9 cellular contexts compared by ENCODE assay signal in the genomic region with DNA sequence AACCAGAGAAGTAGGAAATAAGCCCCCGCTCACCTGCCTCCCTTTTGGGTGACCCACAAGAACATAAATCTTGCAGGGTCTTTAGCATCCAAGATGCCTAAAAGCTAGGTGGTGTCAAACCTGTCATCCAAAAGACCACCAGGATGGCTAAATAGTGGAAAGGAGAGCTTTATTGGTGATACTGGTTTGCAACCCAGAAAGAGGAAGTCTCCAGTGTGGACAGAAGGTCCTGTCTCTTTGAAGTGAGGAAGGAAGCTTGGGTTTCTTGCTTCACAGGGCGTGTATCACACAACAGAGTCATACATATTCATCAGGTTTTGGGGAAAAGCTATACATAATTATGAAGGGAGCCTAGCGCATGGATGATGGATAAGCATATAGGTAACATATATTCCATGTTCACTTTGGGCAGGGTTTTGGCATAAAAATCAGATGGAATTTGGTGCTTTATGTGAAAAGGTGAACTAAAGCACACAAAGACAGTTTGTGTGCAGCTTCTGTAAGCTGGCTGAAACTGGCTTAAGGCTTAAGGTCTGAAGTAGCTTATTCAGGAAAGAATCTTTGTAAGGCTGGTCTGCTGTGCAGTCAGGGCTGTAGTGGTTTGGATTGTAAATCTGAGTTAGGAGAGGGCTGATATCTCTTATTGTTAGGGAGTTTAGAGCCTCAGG.
DNase-seq lines count a peak whose midpoint lies in the region; ATAC-seq, FAIRE-seq and TF ChIP-seq lines count a peak whose summit lies in the region.
"Had no signal": no experiment of that assay in that cellular context is flagged by ENCODE, and none has a peak within 500 bp of the region (broad histone marks: within the 10 kb centered on the region; RNA-seq: fewer than 3 reads in every experiment).

No MANE protein-coding gene starts in this region.

- CTCF ChIA-PET in A549 (lab: Yijun Ruan, JAX) = interaction anchor here (1.0 to 6.5 kb wide), 9 partner anchors 9 to 311 kb away, joined by 3 to 32 read pairs (median 4); no protein-coding TSS in a partner anchor

- H3K9me3 ChIP-seq in A549 = no peaks in the 10 kb centered on the region

- H3K4me3 ChIP-seq in A549 = no peak overlapping the region

- peak overlapping the region; percentile 51; the same call in 1 of the 3 replicates for H3K4me2 ChIP-seq in A549

- H3K27ac ChIP-seq in A549 (peak overlapping the region; percentile 72 to 78; a peak in 5 of 6 replicates), adipose tissue (ENCODE audit: low read depth, low read length) (peak overlapping the region; percentile 17)
- H3K27ac ChIP-seq: parathyroid adenoma had no signal

- POLR2A ChIA-PET in A549 (lab: Yijun Ruan, JAX) = no interaction called here

- DNase-seq in A549 (ENCODE audit: low read depth in 1 of 2, low spot score in 1 of 2) = no peak
- DNase-seq in DMS 273 treated with DMSO at 0.1 percent for 48 hours (lab: John Stamatoyannopoulos, UW) = no peak
- no peak for DNase-seq in activated CD8-positive, alpha-beta memory T cell treated with anti-CD3 and anti-CD28 coated beads for 24 hours
- DNase-seq in HuH-7 (ENCODE audit: low spot score) = no peak
- DNase-seq in NCI-H1436 (lab: John Stamatoyannopoulos, UW) = no peak

- H3K4me1 ChIP-seq in A549 = peaks cover 50% of the 10 kb centered on the region
- H3K4me1 ChIP-seq: parathyroid adenoma had no signal

- TF ChIP-seq RAD21 in A549 (conservative IDR thresholded peaks at IDR 0.05 in 1 of 2, IDR thresholded peaks at IDR 0.05 in 1 of 2) = no peak

- TF ChIP-seq POLR2A in A549 (IDR thresholded peaks at IDR 0.05; ENCODE audit: low read length) = no peak

- ATAC-seq in A549 = no peak
- ATAC-seq in GM19452 (IDR thresholded peaks at IDR 0.05; ENCODE audit: unreplicated experiment) = peak; percentile 71
- ATAC-seq in HG03378 (IDR thresholded peaks at IDR 0.05; ENCODE audit: unreplicated experiment) = peak; percentile 81

- FAIRE-seq in A549 (lab: Jason Lieb, UNC) = no peak

- no peak for TF ChIP-seq CTCF in A549 (IDR thresholded peaks at IDR 0.05)

- no peak for TF ChIP-seq EP300 in A549 (IDR thresholded peaks at IDR 0.05)

- WGBS in A549 (ENCODE audit: missing lambda C conversion rate) = 94% methylated on average over 3 of the region's 3 CpGs
- WGBS in adipose tissue, 3 donors = 51 to 88% (median 68%) methylated on average over 3 of the region's 3 CpGs

TF ChIP-seq in A549, 52 proteins besides CTCF, POLR2A, EP300 and RAD21:
- TF ChIP-seq, protein P1, sequence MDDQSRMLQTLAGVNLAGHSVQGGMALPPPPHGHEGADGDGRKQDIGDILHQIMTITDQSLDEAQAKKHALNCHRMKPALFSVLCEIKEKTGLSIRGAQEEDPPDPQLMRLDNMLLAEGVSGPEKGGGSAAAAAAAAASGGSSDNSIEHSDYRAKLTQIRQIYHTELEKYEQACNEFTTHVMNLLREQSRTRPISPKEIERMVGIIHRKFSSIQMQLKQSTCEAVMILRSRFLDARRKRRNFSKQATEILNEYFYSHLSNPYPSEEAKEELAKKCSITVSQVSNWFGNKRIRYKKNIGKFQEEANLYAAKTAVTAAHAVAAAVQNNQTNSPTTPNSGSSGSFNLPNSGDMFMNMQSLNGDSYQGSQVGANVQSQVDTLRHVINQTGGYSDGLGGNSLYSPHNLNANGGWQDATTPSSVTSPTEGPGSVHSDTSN (IDR thresholded peaks at IDR 0.05) = no peak
- TF ChIP-seq POLR2AphosphoS2 (conservative IDR thresholded peaks at IDR 0.05; ENCODE audit: low read length) (no peak), ESRRA (IDR thresholded peaks at IDR 0.05; ENCODE audit: borderline replicate concordance, low read length) (no peak), JUNB (IDR thresholded peaks at IDR 0.05) (no peak), CHD2 (IDR thresholded peaks at IDR 0.05; ENCODE audit: low read length, partially characterized antibody) (no peak), ZC3H11A (IDR thresholded peaks at IDR 0.05) (no peak), CBX2 (IDR thresholded peaks at IDR 0.05; ENCODE audit: borderline replicate concordance, low read depth) (no peak), FOSL2 (IDR thresholded peaks at IDR 0.05) (no peak), FOSL2 (CRISPR knock-in tag; IDR thresholded peaks at IDR 0.05) (no peak), EHMT2 (IDR thresholded peaks at IDR 0.05; ENCODE audit: low read depth) (no peak), HES2 (IDR thresholded peaks at IDR 0.05) (no peak)

Comparison
In these comparisons a context has a peak if more than half of its experiments do, and no peak if none do; other contexts are left out.
1. ATAC-seq: peak in GM19452 (single experiment) and HG03378 (single experiment); none in A549 (0 of 2).